In genomic region chrX:22686138-22686541, GRCh38 we compare ENCODE assay signal across 10 cellular contexts.
DNase-seq lines count a peak whose midpoint lies in the region; ATAC-seq and TF ChIP-seq lines count a peak whose summit lies in the region.
"Had no signal": no experiment of that assay in that cellular context is flagged by ENCODE, and none has a peak within 500 bp of the region (broad histone marks: within the 10 kb centered on the region; RNA-seq: fewer than 3 reads in every experiment).

No MANE protein-coding gene starts in this region.

- no peaks in the 10 kb centered on the region for H3K27me3 ChIP-seq in gastroesophageal sphincter

- no peak overlapping the region for H3K27ac ChIP-seq in gastroesophageal sphincter

- H3K27me3 Mint-ChIP-seq in brain = peaks cover 2% of the 10 kb centered on the region
- H3K27me3 Mint-ChIP-seq in memory B cell = no peaks in the 10 kb centered on the region
- H3K27me3 Mint-ChIP-seq: activated naive CD4-positive, alpha-beta T cell treated with anti-CD3 and anti-CD28 coated beads, Interleukin-2, amount 50 U/mL, for 24 hours had no signal

- no peak overlapping the region for H3K4me3 Mint-ChIP-seq in brain
- no peak overlapping the region for H3K4me3 Mint-ChIP-seq in memory B cell
- H3K4me3 Mint-ChIP-seq: activated naive CD4-positive, alpha-beta T cell treated with anti-CD3 and anti-CD28 coated beads, Interleukin-2, amount 50 U/mL, for 24 hours had no signal

- no peak for TF ChIP-seq POLR2A in gastroesophageal sphincter (IDR thresholded peaks at IDR 0.05)

- ATAC-seq in memory B cell (ENCODE audit: low read depth) = peak; percentile 56
- ATAC-seq in GM18867 (IDR thresholded peaks at IDR 0.05; ENCODE audit: unreplicated experiment) = no peak
- no peak for ATAC-seq in gastroesophageal sphincter
- ATAC-seq in HG03571 (IDR thresholded peaks at IDR 0.05; ENCODE audit: unreplicated experiment) = no peak
- no peak for ATAC-seq in GM21786 (IDR thresholded peaks at IDR 0.05; ENCODE audit: unreplicated experiment)

- TF ChIP-seq CTCF in brain (conservative IDR thresholded peaks at IDR 0.05) (no peak), gastroesophageal sphincter (IDR thresholded peaks at IDR 0.05) (no peak)

- peaks cover 0 to 5% (median 3%) of the 10 kb centered on the region in 5 experiments for H3K9me3 Mint-ChIP-seq in brain
- H3K9me3 Mint-ChIP-seq in memory B cell = no peaks in the 10 kb centered on the region
- H3K9me3 Mint-ChIP-seq: activated naive CD4-positive, alpha-beta T cell treated with anti-CD3 and anti-CD28 coated beads, Interleukin-2, amount 50 U/mL, for 24 hours had no signal

- no peaks in the 10 kb centered on the region for H3K9me3 ChIP-seq in gastroesophageal sphincter

- H3K4me3 ChIP-seq in gastroesophageal sphincter = no peak overlapping the region
- H3K4me3 ChIP-seq: lung had no signal

- H3K36me3 ChIP-seq in gastroesophageal sphincter = no peaks in the 10 kb centered on the region

- TF ChIP-seq EP300 in gastroesophageal sphincter (IDR thresholded peaks at IDR 0.05) = no peak

- WGBS in gastroesophageal sphincter (ENCODE audit: low coverage in 1 of 2), 2 donors = 52% methylated on average over 3 of the region's 7 CpGs; no CpG with 5 or more reads in 1 of the 2 donors

- H3K36me3 Mint-ChIP-seq in brain = no peaks in the 10 kb centered on the region
- H3K36me3 Mint-ChIP-seq in memory B cell = no peaks in the 10 kb centered on the region
- H3K36me3 Mint-ChIP-seq: activated naive CD4-positive, alpha-beta T cell treated with anti-CD3 and anti-CD28 coated beads, Interleukin-2, amount 50 U/mL, for 24 hours had no signal

- H3K4me1 Mint-ChIP-seq in brain (peaks cover 16% of the 10 kb centered on the region), memory B cell (no peaks in the 10 kb centered on the region)
- H3K4me1 Mint-ChIP-seq: activated naive CD4-positive, alpha-beta T cell treated with anti-CD3 and anti-CD28 coated beads, Interleukin-2, amount 50 U/mL, for 24 hours had no signal

- no peaks in the 10 kb centered on the region for H3K4me1 ChIP-seq in gastroesophageal sphincter

- peak overlapping the region in 3 of 5 experiments; percentile 15 to 78 (median 16) for H3K27ac Mint-ChIP-seq in brain
- H3K27ac Mint-ChIP-seq in memory B cell = no peak overlapping the region
- H3K27ac Mint-ChIP-seq: activated naive CD4-positive, alpha-beta T cell treated with anti-CD3 and anti-CD28 coated beads, Interleukin-2, amount 50 U/mL, for 24 hours had no signal

- DNase-seq in EH (ENCODE audit: low read depth) = peak; percentile 42
- DNase-seq in NCI-H2081 treated with DMSO at 0.1 percent for 48 hours (lab: John Stamatoyannopoulos, UW) = peak; percentile 59
- DNase-seq in memory B cell (ENCODE audit: low spot score in 2 of 2) = no peak

Comparison
In these comparisons a context has a peak if more than half of its experiments do, and no peak if none do; other contexts are left out.
1. DNase-seq: peak in EH (single experiment) and NCI-H2081 treated with DMSO at 0.1 percent for 48 hours (single experiment); none in memory B cell (0 of 2).